ENCODE assay signal across 11 cellular contexts in genomic region chr6:11771473-11772048, GRCh38. TPM values are rescaled to one million over a fixed set of nuclear protein-coding genes. Genes with fewer than 3 reads are reported as not detected.
DNase-seq lines count a peak whose midpoint lies in the region; ATAC-seq, FAIRE-seq and TF ChIP-seq lines count a peak whose summit lies in the region.
"Had no signal": no experiment of that assay in that cellular context is flagged by ENCODE, and none has a peak within 500 bp of the region (broad histone marks: within the 10 kb centered on the region; RNA-seq: fewer than 3 reads in every experiment).

No MANE protein-coding gene starts in this region.

- no peaks in the 10 kb centered on the region for H3K9me3 Mint-ChIP-seq in activated T-helper 1 cell treated with anti-CD3 and anti-CD28 coated beads, Interleukin-12 subunit alpha, Interleukin-12 subunit beta, Interleukin-2, Interleukin-4 antibody, amounts not matched to agents 30 ng/mL and 10 ng/mL and 1 ng/mL, durations not matched to agents 14 hours and 24 hours and 36 hours

- no peaks in the 10 kb centered on the region for H3K36me3 Mint-ChIP-seq in activated T-helper 1 cell treated with anti-CD3 and anti-CD28 coated beads, Interleukin-12 subunit alpha, Interleukin-12 subunit beta, Interleukin-2, Interleukin-4 antibody, amounts not matched to agents 30 ng/mL and 10 ng/mL and 1 ng/mL, durations not matched to agents 14 hours and 24 hours and 36 hours (ENCODE audit: low read depth)

- peaks cover 8% of the 10 kb centered on the region for H3K27me3 Mint-ChIP-seq in activated T-helper 1 cell treated with anti-CD3 and anti-CD28 coated beads, Interleukin-12 subunit alpha, Interleukin-12 subunit beta, Interleukin-2, Interleukin-4 antibody, amounts not matched to agents 30 ng/mL and 10 ng/mL and 1 ng/mL, durations not matched to agents 14 hours and 24 hours and 36 hours (ENCODE audit: insufficient read depth)

- H3K27ac ChIP-seq in skin epidermis, result peak overlapping the region; percentile 65 to 97 (median 92)

- no peak for FAIRE-seq in RCC 7860 (lab: Jason Lieb, UNC)

- ATAC-seq in HG03469 (IDR thresholded peaks at IDR 0.05; ENCODE audit: unreplicated experiment), result no peak

- DNase-seq in HCEC 1CT (peak; percentile 95), RCC 7860 (ENCODE audit: low spot score) (peak; percentile 60), fibroblast of the aortic adventitia (ENCODE audit: low read depth) (peak; percentile 52), MG63 (no peak), NCI-H187 treated with DMSO at 0.1 percent for 48 hours (lab: John Stamatoyannopoulos, UW) (no peak)
- DNase-seq in activated T-helper 1 cell treated with anti-CD3 and anti-CD28 coated beads, Interleukin-12 subunit alpha, Interleukin-12 subunit beta, Interleukin-2, Interleukin-4 antibody, amounts not matched to agents 30 ng/mL and 10 ng/mL and 1 ng/mL, durations not matched to agents 14 hours and 24 hours and 36 hours (ENCODE audit: low spot score), result no peak
- DNase-seq: DMS 273 treated with DMSO at 0.1 percent for 48 hours; NCI-H524 treated with DMSO at 0.1 percent for 48 hours; stimulated activated CD4-positive, alpha-beta T cell treated with anti-CD3 and anti-CD28 coated beads, Interleukin-2, amount 100 ng/mL, for 24 hours had no signal

- no peaks in the 10 kb centered on the region for H3K9me3 ChIP-seq in MG63

- no peaks in the 10 kb centered on the region for H3K27me3 ChIP-seq in MG63

- no peaks in the 10 kb centered on the region for H3K36me3 ChIP-seq in MG63

- intact Hi-C loops in activated T-helper 1 cell treated with anti-CD3 and anti-CD28 coated beads, Interleukin-12 subunit alpha, Interleukin-12 subunit beta, Interleukin-2, Interleukin-4 antibody, amounts not matched to agents 30 ng/mL and 10 ng/mL and 1 ng/mL, durations not matched to agents 14 hours and 24 hours and 36 hours (cut with micrococcal nuclease), result no loop called here

- H3K4me1 Mint-ChIP-seq in activated T-helper 1 cell treated with anti-CD3 and anti-CD28 coated beads, Interleukin-12 subunit alpha, Interleukin-12 subunit beta, Interleukin-2, Interleukin-4 antibody, amounts not matched to agents 30 ng/mL and 10 ng/mL and 1 ng/mL, durations not matched to agents 14 hours and 24 hours and 36 hours (ENCODE audit: low read depth), result peaks cover 4% of the 10 kb centered on the region

- H3K4me3 Mint-ChIP-seq in activated T-helper 1 cell treated with anti-CD3 and anti-CD28 coated beads, Interleukin-12 subunit alpha, Interleukin-12 subunit beta, Interleukin-2, Interleukin-4 antibody, amounts not matched to agents 30 ng/mL and 10 ng/mL and 1 ng/mL, durations not matched to agents 14 hours and 24 hours and 36 hours, result no peak overlapping the region

- TF ChIP-seq CTCF in fibroblast of the aortic adventitia (IDR thresholded peaks at IDR 0.05; ENCODE audit: insufficient read depth, low read length), result no peak

- no peak overlapping the region for H3K4me3 ChIP-seq in fibroblast of the aortic adventitia (ENCODE audit: low read depth, low read length)
- H3K4me3 ChIP-seq in skin epidermis, result no peak overlapping the region
- no peak overlapping the region for H3K4me3 ChIP-seq in MG63

- no peak overlapping the region for H3K27ac Mint-ChIP-seq in activated T-helper 1 cell treated with anti-CD3 and anti-CD28 coated beads, Interleukin-12 subunit alpha, Interleukin-12 subunit beta, Interleukin-2, Interleukin-4 antibody, amounts not matched to agents 30 ng/mL and 10 ng/mL and 1 ng/mL, durations not matched to agents 14 hours and 24 hours and 36 hours

RNA-seq across cellular contexts. Expression of gene ADTRP, which starts 7.0 kb away (rescaled TPM):
- total RNA-seq in fibroblast of the aortic adventitia (ENCODE audit: low replicate concordance), result 2.6 and 10.9 TPM in 2 replicates
- 1.5 and 2.1 TPM in 2 replicates for total RNA-seq in MG63 (2014; rRNA removed; shearing (Covaris generic); ENCODE audit: low replicate concordance)
- total RNA-seq in activated T-helper 1 cell treated with anti-CD3 and anti-CD28 coated beads, Interleukin-12 subunit alpha, Interleukin-12 subunit beta, Interleukin-2, Interleukin-4 antibody, amounts not matched to agents 30 ng/mL and 10 ng/mL and 1 ng/mL, durations not matched to agents 14 hours and 24 hours and 36 hours, result 10.6 and 13.4 TPM in 2 replicates

Comparison
In these comparisons a context has a peak if more than half of its experiments do, and no peak if none do; other contexts are left out.
1. DNase-seq: peak in HCEC 1CT (single experiment), RCC 7860 (single experiment) and fibroblast of the aortic adventitia (single experiment); none in MG63 (single experiment), NCI-H187 treated with DMSO at 0.1 percent for 48 hours (single experiment) and activated T-helper 1 cell treated with anti-CD3 and anti-CD28 coated beads, Interleukin-12 subunit alpha, Interleukin-12 subunit beta, Interleukin-2, Interleukin-4 antibody, amounts not matched to agents 30 ng/mL and 10 ng/mL and 1 ng/mL, durations not matched to agents 14 hours and 24 hours and 36 hours (single experiment).